Comparison of ENCODE assay signal across 18 cellular contexts in the genomic region with DNA sequence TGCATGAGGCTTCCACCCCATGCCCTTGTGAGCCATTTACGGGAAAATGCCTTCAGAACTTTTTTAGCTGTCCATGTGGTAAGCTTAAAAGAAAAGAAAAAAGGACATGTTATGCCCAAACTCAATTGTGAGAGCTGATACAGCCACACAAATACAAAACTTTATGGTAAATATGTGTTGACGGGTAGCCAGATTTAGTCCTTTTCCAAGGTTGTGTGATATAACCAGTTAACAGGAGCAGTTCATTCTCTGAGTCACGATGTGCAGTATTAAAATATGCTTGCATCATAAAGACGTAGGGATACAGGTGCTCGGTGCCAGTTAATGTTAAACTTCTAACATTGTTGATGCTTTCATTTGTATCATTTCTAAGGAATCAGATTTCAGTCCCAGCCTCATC.
DNase-seq lines count a peak whose midpoint lies in the region; ATAC-seq and TF ChIP-seq lines count a peak whose summit lies in the region.
"Had no signal": no experiment of that assay in that cellular context is flagged by ENCODE, and none has a peak within 500 bp of the region (broad histone marks: within the 10 kb centered on the region; RNA-seq: fewer than 3 reads in every experiment).

No MANE protein-coding gene starts in this region.

- POLR2A ChIA-PET in naive thymus-derived CD8-positive, alpha-beta T cell (lab: Charles Lee) = no interaction called here

- no peaks in the 10 kb centered on the region for H3K9me3 Mint-ChIP-seq in activated naive CD8-positive, alpha-beta T cell (ENCODE audit: low read depth)
- H3K9me3 Mint-ChIP-seq in activated naive CD8-positive, alpha-beta T cell treated with anti-CD3 and anti-CD28 coated beads, Interleukin-2, amount 50 U/mL, for 24 hours = no peaks in the 10 kb centered on the region
- H3K9me3 Mint-ChIP-seq in osteocyte (ENCODE audit: unreplicated experiment) = no peaks in the 10 kb centered on the region
- no peaks in the 10 kb centered on the region for H3K9me3 Mint-ChIP-seq in naive thymus-derived CD8-positive, alpha-beta T cell
- H3K9me3 Mint-ChIP-seq: CD8-positive, alpha-beta memory T cell had no signal

- ATAC-seq in activated naive CD8-positive, alpha-beta T cell treated with anti-CD3 and anti-CD28 coated beads, Interleukin-2, amount 50 U/mL, for 24 hours = no peak
- no peak for ATAC-seq in naive thymus-derived CD8-positive, alpha-beta T cell
- ATAC-seq: A549, GM12878 had no signal

- H3K27me3 Mint-ChIP-seq in activated naive CD8-positive, alpha-beta T cell = peaks cover 39% of the 10 kb centered on the region
- peaks cover 66% of the 10 kb centered on the region for H3K27me3 Mint-ChIP-seq in activated naive CD8-positive, alpha-beta T cell treated with anti-CD3 and anti-CD28 coated beads, Interleukin-2, amount 50 U/mL, for 24 hours
- peaks cover 59% of the 10 kb centered on the region for H3K27me3 Mint-ChIP-seq in osteocyte (ENCODE audit: unreplicated experiment)
- peaks cover 30 to 62% (median 52%) of the 10 kb centered on the region in 5 donors for H3K27me3 Mint-ChIP-seq in naive thymus-derived CD8-positive, alpha-beta T cell

- DNase-seq in activated naive CD8-positive, alpha-beta T cell treated with anti-CD3 and anti-CD28 coated beads, Interleukin-2, amount 50 U/mL, for 24 hours = no peak
- DNase-seq in SW480 (ENCODE audit: low spot score) (peak; percentile 68), kidney tubule cell (ENCODE audit: low spot score) (peak; percentile 15), osteocyte (ENCODE audit: extremely low spot score, unreplicated experiment) (peak; percentile 17), SHP77 treated with DMSO at 0.1 percent for 48 hours (lab: John Stamatoyannopoulos, UW) (no peak), NCI-H1436 treated with DMSO at 0.1 percent for 48 hours (lab: John Stamatoyannopoulos, UW) (no peak)
- no peak for DNase-seq in naive thymus-derived CD8-positive, alpha-beta T cell
- DNase-seq: GDM1, HCEC 1CT, NCI-H1092, NCI-H2081 treated with DMSO at 0.1 percent for 48 hours, NCI-H226, NCI-H524 treated with DMSO at 0.1 percent for 48 hours, SIG-M5 had no signal

- peak overlapping the region; percentile 14 for H3K4me3 Mint-ChIP-seq in activated naive CD8-positive, alpha-beta T cell
- H3K4me3 Mint-ChIP-seq in activated naive CD8-positive, alpha-beta T cell treated with anti-CD3 and anti-CD28 coated beads, Interleukin-2, amount 50 U/mL, for 24 hours = no peak overlapping the region
- H3K4me3 Mint-ChIP-seq in osteocyte (ENCODE audit: unreplicated experiment) = no peak overlapping the region
- peak overlapping the region in 1 of 10 donors; percentile 3 for H3K4me3 Mint-ChIP-seq in naive thymus-derived CD8-positive, alpha-beta T cell
- H3K4me3 Mint-ChIP-seq: CD8-positive, alpha-beta memory T cell had no signal

- TF ChIP-seq CTCF in osteocyte (IDR thresholded peaks at IDR 0.05) = no peak

- peaks cover 44% of the 10 kb centered on the region for H3K4me1 Mint-ChIP-seq in activated naive CD8-positive, alpha-beta T cell (ENCODE audit: low read depth)
- peaks cover 19% of the 10 kb centered on the region for H3K4me1 Mint-ChIP-seq in activated naive CD8-positive, alpha-beta T cell treated with anti-CD3 and anti-CD28 coated beads, Interleukin-2, amount 50 U/mL, for 24 hours
- H3K4me1 Mint-ChIP-seq in osteocyte (ENCODE audit: unreplicated experiment) = peaks cover 12% of the 10 kb centered on the region
- H3K4me1 Mint-ChIP-seq in naive thymus-derived CD8-positive, alpha-beta T cell = peaks cover 7 to 43% (median 38%) of the 10 kb centered on the region in 4 donors

- H3K36me3 Mint-ChIP-seq in activated naive CD8-positive, alpha-beta T cell = no peaks in the 10 kb centered on the region
- no peaks in the 10 kb centered on the region for H3K36me3 Mint-ChIP-seq in activated naive CD8-positive, alpha-beta T cell treated with anti-CD3 and anti-CD28 coated beads, Interleukin-2, amount 50 U/mL, for 24 hours (ENCODE audit: low read depth)
- no peaks in the 10 kb centered on the region for H3K36me3 Mint-ChIP-seq in osteocyte (ENCODE audit: unreplicated experiment)
- no peaks in the 10 kb centered on the region for H3K36me3 Mint-ChIP-seq in naive thymus-derived CD8-positive, alpha-beta T cell
- H3K36me3 Mint-ChIP-seq: CD8-positive, alpha-beta memory T cell had no signal

- H3K27ac Mint-ChIP-seq in activated naive CD8-positive, alpha-beta T cell = no peak overlapping the region
- no peak overlapping the region for H3K27ac Mint-ChIP-seq in activated naive CD8-positive, alpha-beta T cell treated with anti-CD3 and anti-CD28 coated beads, Interleukin-2, amount 50 U/mL, for 24 hours
- no peak overlapping the region for H3K27ac Mint-ChIP-seq in osteocyte (ENCODE audit: unreplicated experiment)
- no peak overlapping the region for H3K27ac Mint-ChIP-seq in naive thymus-derived CD8-positive, alpha-beta T cell

Comparison
In these comparisons a context has a peak if more than half of its experiments do, and no peak if none do; other contexts are left out.
1. DNase-seq: peak in SW480 (single experiment), kidney tubule cell (single experiment) and osteocyte (single experiment); none in activated naive CD8-positive, alpha-beta T cell treated with anti-CD3 and anti-CD28 coated beads, Interleukin-2, amount 50 U/mL, for 24 hours (single experiment), naive thymus-derived CD8-positive, alpha-beta T cell (0 of 10), SHP77 treated with DMSO at 0.1 percent for 48 hours (single experiment) and NCI-H1436 treated with DMSO at 0.1 percent for 48 hours (single experiment).